In the genomic region with DNA sequence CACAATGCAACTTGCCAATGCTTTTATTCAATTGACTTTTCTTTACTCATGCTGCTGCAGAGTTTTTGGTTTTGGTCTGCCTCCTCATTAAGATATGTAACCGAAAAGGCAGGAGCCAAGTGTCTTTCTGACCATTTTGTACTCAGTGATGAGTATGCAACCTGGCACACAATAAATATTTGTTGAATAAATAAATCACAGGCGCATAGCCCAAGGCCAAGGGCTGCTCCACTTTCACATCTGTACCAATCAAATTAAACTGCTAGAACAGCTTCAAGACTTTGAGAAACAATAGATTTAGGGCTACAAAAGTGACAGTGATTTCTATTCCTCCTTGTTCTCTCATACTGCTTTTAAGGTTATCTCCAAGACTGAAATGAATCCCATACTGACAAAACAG, we compare ENCODE assay signal across 17 cellular contexts.
DNase-seq lines count a peak whose midpoint lies in the region; ATAC-seq and TF ChIP-seq lines count a peak whose summit lies in the region.
"Had no signal": no experiment of that assay in that cellular context is flagged by ENCODE, and none has a peak within 500 bp of the region (broad histone marks: within the 10 kb centered on the region; RNA-seq: fewer than 3 reads in every experiment).

No MANE protein-coding gene starts in this region.

- peak overlapping the region; percentile 1 for H3K4me3 Mint-ChIP-seq in activated CD8-positive, alpha-beta T cell treated with anti-CD3 and anti-CD28 coated beads for 36 hours
- H3K4me3 Mint-ChIP-seq: CD4-positive, CD25-positive, alpha-beta regulatory T cell; endodermal cell; H9; stimulated activated memory B cell treated with anti-CD40 and anti-IgM and Interleukin-4, amounts not matched to agents 10 μg/mL and 1 μg/mL and 100 μg/mL, for 72 hours had no signal

- DNase-seq in NCI-H1092 treated with DMSO at 0.1 percent for 48 hours (lab: John Stamatoyannopoulos, UW): peak; percentile 65
- DNase-seq in NCI-H1092 (lab: John Stamatoyannopoulos, UW): no peak
- DNase-seq in MG63: peak; percentile 63
- no peak for DNase-seq in activated CD8-positive, alpha-beta T cell treated with anti-CD3 and anti-CD28 coated beads for 36 hours
- DNase-seq in fibroblast of mammary gland (ENCODE audit: low read depth): peak; percentile 33
- no peak for DNase-seq in gastrocnemius medialis
- DNase-seq in NCI-H1930 (lab: John Stamatoyannopoulos, UW): no peak
- DNase-seq: activated naive CD4-positive, alpha-beta T cell treated with anti-CD3 and anti-CD28 coated beads, Interleukin-2, amount 50 U/mL, for 16 hours; CD4-positive, CD25-positive, alpha-beta regulatory T cell; endodermal cell; foreskin melanocyte; H9; naive thymus-derived CD4-positive, alpha-beta T cell had no signal

- H3K9me3 ChIP-seq in MG63 (0 out of 2 replicates have a peak, but pooled peaks cover 2% of the 10 kb centered on the region), gastrocnemius medialis (no peaks in the 10 kb centered on the region)
- H3K9me3 ChIP-seq: upper lobe of left lung had no signal

- H3K27me3 ChIP-seq in MG63 (no peaks in the 10 kb centered on the region), gastrocnemius medialis (no peaks in the 10 kb centered on the region)
- H3K27me3 ChIP-seq: cardiac muscle cell, upper lobe of left lung had no signal

- H3K9me3 Mint-ChIP-seq in activated CD8-positive, alpha-beta T cell treated with anti-CD3 and anti-CD28 coated beads for 36 hours: peaks cover 27% of the 10 kb centered on the region
- H3K9me3 Mint-ChIP-seq: CD4-positive, CD25-positive, alpha-beta regulatory T cell; endodermal cell had no signal

- no peaks in the 10 kb centered on the region for H3K27me3 Mint-ChIP-seq in activated CD8-positive, alpha-beta T cell treated with anti-CD3 and anti-CD28 coated beads for 36 hours
- H3K27me3 Mint-ChIP-seq: CD4-positive, CD25-positive, alpha-beta regulatory T cell had no signal

- peaks cover 58% of the 10 kb centered on the region for H3K4me1 Mint-ChIP-seq in activated CD8-positive, alpha-beta T cell treated with anti-CD3 and anti-CD28 coated beads for 36 hours (ENCODE audit: low read depth)
- H3K4me1 Mint-ChIP-seq: CD4-positive, CD25-positive, alpha-beta regulatory T cell; endodermal cell; stimulated activated memory B cell treated with anti-CD40 and anti-IgM and Interleukin-4, amounts not matched to agents 10 μg/mL and 1 μg/mL and 100 μg/mL, for 72 hours had no signal

- H3K36me3 Mint-ChIP-seq in activated CD8-positive, alpha-beta T cell treated with anti-CD3 and anti-CD28 coated beads for 36 hours (ENCODE audit: low read depth): peaks cover 35% of the 10 kb centered on the region
- H3K36me3 Mint-ChIP-seq: CD4-positive, CD25-positive, alpha-beta regulatory T cell; stimulated activated memory B cell treated with anti-CD40 and anti-IgM and Interleukin-4, amounts not matched to agents 10 μg/mL and 1 μg/mL and 100 μg/mL, for 72 hours had no signal

- H3K36me3 ChIP-seq in MG63 (no peaks in the 10 kb centered on the region), gastrocnemius medialis (no peaks in the 10 kb centered on the region)
- H3K36me3 ChIP-seq: cardiac muscle cell, upper lobe of left lung had no signal

- peak overlapping the region; percentile 85 for H3K27ac Mint-ChIP-seq in activated CD8-positive, alpha-beta T cell treated with anti-CD3 and anti-CD28 coated beads for 36 hours
- H3K27ac Mint-ChIP-seq: CD4-positive, CD25-positive, alpha-beta regulatory T cell; endodermal cell; H9; stimulated activated memory B cell treated with anti-CD40 and anti-IgM and Interleukin-4, amounts not matched to agents 10 μg/mL and 1 μg/mL and 100 μg/mL, for 72 hours had no signal

- TF ChIP-seq CTCF in activated CD8-positive, alpha-beta T cell treated with anti-CD3 and anti-CD28 coated beads for 36 hours (IDR thresholded peaks at IDR 0.05): no peak
- no peak for TF ChIP-seq CTCF in fibroblast of mammary gland (conservative IDR thresholded peaks at IDR 0.05; ENCODE audit: control insufficient read depth, insufficient read depth, low read depth, low read length)
- no peak for TF ChIP-seq CTCF in gastrocnemius medialis (IDR thresholded peaks at IDR 0.05 in 4 of 5, conservative IDR thresholded peaks at IDR 0.05 in 1 of 5)

- POLR2A ChIA-PET in activated CD8-positive, alpha-beta T cell treated with anti-CD3 and anti-CD28 coated beads for 36 hours (lab: Charles Lee): interaction anchor here (1.3 to 1.7 kb wide), 2 partner anchors 15 to 28 kb away, joined by 3 to 5 read pairs; no protein-coding TSS in a partner anchor

- H3K27ac ChIP-seq in gastrocnemius medialis: no peak overlapping the region
- H3K27ac ChIP-seq: cardiac muscle cell, upper lobe of left lung had no signal

- intact Hi-C loops in activated CD8-positive, alpha-beta T cell treated with anti-CD3 and anti-CD28 coated beads for 36 hours (cut with micrococcal nuclease): no loop called here
- intact Hi-C loops in gastrocnemius medialis (cut with DNase I; ENCODE audit: low total_unique reads): no loop called here

- CTCF ChIA-PET in activated CD8-positive, alpha-beta T cell treated with anti-CD3 and anti-CD28 coated beads for 36 hours (lab: Charles Lee): no interaction called here

- H3K4me3 ChIP-seq in MG63: no peak overlapping the region
- no peak overlapping the region for H3K4me3 ChIP-seq in fibroblast of mammary gland (ENCODE audit: control insufficient read depth, low read depth, low read length)
- H3K4me3 ChIP-seq in gastrocnemius medialis: no peak overlapping the region
- H3K4me3 ChIP-seq: cardiac muscle cell, upper lobe of left lung had no signal

- TF ChIP-seq POLR2A in gastrocnemius medialis (IDR thresholded peaks at IDR 0.05): no peak

- in situ Hi-C loops in gastrocnemius medialis (cut with MboI; ENCODE audit: low sequenced_read_pairs in 4 of 4): no loop called here

- H3K4me1 ChIP-seq in gastrocnemius medialis: no peaks in the 10 kb centered on the region
- H3K4me1 ChIP-seq: upper lobe of left lung had no signal

- no peak for ATAC-seq in activated CD8-positive, alpha-beta T cell treated with anti-CD3 and anti-CD28 coated beads for 36 hours
- no peak for ATAC-seq in gastrocnemius medialis
- ATAC-seq in HG03097 (IDR thresholded peaks at IDR 0.05; ENCODE audit: low FRiP score, unreplicated experiment): no peak
- ATAC-seq: stimulated activated memory B cell treated with anti-CD40 and anti-IgM and Interleukin-4, amounts not matched to agents 10 μg/mL and 1 μg/mL and 100 μg/mL, for 72 hours had no signal

Comparison
In these comparisons a context has a peak if more than half of its experiments do, and no peak if none do; other contexts are left out.
1. DNase-seq: peak in NCI-H1092 treated with DMSO at 0.1 percent for 48 hours (single experiment), MG63 (single experiment) and fibroblast of mammary gland (single experiment); none in NCI-H1092 (single experiment), activated CD8-positive, alpha-beta T cell treated with anti-CD3 and anti-CD28 coated beads for 36 hours (single experiment), gastrocnemius medialis (0 of 2) and NCI-H1930 (0 of 2).